Comparison of ENCODE assay signal across 7 cellular contexts in the genomic region with DNA sequence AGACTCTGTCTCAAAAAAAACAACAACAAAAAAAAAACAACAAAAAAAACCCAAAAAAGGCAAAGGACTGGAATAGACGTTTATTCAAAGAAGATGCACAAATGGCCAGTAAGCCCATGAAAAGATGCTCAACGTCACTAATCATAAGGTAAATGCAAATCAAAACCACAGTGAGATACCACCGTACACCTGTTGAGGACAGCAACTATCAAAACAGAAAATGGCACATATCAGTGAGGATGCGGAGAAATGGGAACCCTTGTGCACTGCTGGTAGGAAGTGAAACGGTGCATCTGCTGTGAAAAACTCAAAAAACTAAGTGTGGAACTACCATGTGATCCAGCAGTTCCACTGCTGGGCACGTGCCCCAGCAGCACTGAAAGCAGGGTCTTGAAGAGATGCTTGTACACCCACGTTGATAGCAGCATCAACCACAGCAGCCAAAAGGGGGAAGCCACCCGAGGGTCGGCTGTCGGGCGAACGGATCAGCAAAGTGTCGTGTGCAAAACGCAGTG.
DNase-seq lines count a peak whose midpoint lies in the region; ATAC-seq, FAIRE-seq and TF ChIP-seq lines count a peak whose summit lies in the region.
"Not testable (repeated sequence)": the region's sequence is repeated elsewhere in the genome, so short reads cannot be mapped to it uniquely, and the experiment has no call there.

No MANE protein-coding gene starts in this region.

- not testable (repeated sequence) for H3K36me3 ChIP-seq in bronchial epithelial cell (ENCODE audit: control insufficient read depth, insufficient read depth, low read length)

- ATAC-seq in GM21423 (IDR thresholded peaks at IDR 0.05; ENCODE audit: unreplicated experiment) (peak; percentile 81), HG02759 (IDR thresholded peaks at IDR 0.05; ENCODE audit: unreplicated experiment) (peak; percentile 88), HG03097 (IDR thresholded peaks at IDR 0.05; ENCODE audit: low FRiP score, unreplicated experiment) (peak; percentile 59), HG03558 (IDR thresholded peaks at IDR 0.05; ENCODE audit: extremely low read depth, unreplicated experiment) (peak; percentile 74)

- peak; percentile 15 for TF ChIP-seq POLR2A in GM19193 (IDR thresholded peaks at IDR 0.05; ENCODE audit: extremely low read depth, insufficient read depth, insufficient read length)

- TF ChIP-seq CTCF in bronchial epithelial cell (IDR thresholded peaks at IDR 0.05; ENCODE audit: insufficient read depth, low read length, severe bottlenecking), result not testable (repeated sequence)

- not testable (repeated sequence) for H3K27me3 ChIP-seq in bronchial epithelial cell (ENCODE audit: control insufficient read depth, insufficient read depth, low read length)

- not testable (repeated sequence) for DNase-seq in GM18507 (ENCODE audit: extremely low spot score, insufficient read length, low read depth); bronchial epithelial cell (ENCODE audit: low read depth)

- not testable (repeated sequence) for H3K4me3 ChIP-seq in bronchial epithelial cell (ENCODE audit: low read depth, low read length)

- FAIRE-seq in GM18507 (lab: Jason Lieb, UNC), result peak; percentile 100
- peak; percentile 98 for FAIRE-seq in bronchial epithelial cell (lab: Jason Lieb, UNC)
